21 cellular contexts compared by ENCODE assay signal in genomic region chr6:119297049-119297448, GRCh38.
"Had no signal": no experiment of that assay in that cellular context is flagged by ENCODE, and none has a peak within 500 bp of the region (broad histone marks: within the 10 kb centered on the region; RNA-seq: fewer than 3 reads in every experiment).

No MANE protein-coding gene starts in this region.

- ATAC-seq: activated T-cell treated with anti-CD3 and anti-CD28 coated beads, Interleukin-2, amount 50 U/mL, for 4 hours; activated T-helper 17 cell treated with anti-CD3 and anti-CD28 coated beads, Interleukin-2, amount 50 U/mL, for 72 hours; PC-3; SK-N-SH treated with all-trans-retinoic acid at 6 μM for 48 hours had no signal

- H3K27me3 ChIP-seq: SJSA1 had no signal

- H3K9ac ChIP-seq: KMS-11 had no signal

- H3K4me3 ChIP-seq: SJSA1 had no signal

- H3K4me2 ChIP-seq: KMS-11 had no signal

- H3K4me1 ChIP-seq: SJSA1 had no signal

- H3K9me3 ChIP-seq: SJSA1 had no signal

- DNase-seq: activated B cell treated with CpG ODN at 0.5 μM for 24 hours; activated CD4-positive, alpha-beta memory T cell treated with anti-CD3 and anti-CD28 coated beads for 36 hours; activated CD4-positive, alpha-beta T cell treated with anti-CD3 and anti-CD28 coated beads for 1 hour; activated CD4-positive, alpha-beta T cell treated with anti-CD3 and anti-CD28 coated beads, Interleukin-2, amount 10 ng/mL, durations not matched to agents 24 days and 14 days; activated CD8-positive, alpha-beta memory T cell treated with anti-CD3 and anti-CD28 coated beads for 24 hours; activated gamma-delta T cell; activated naive CD4-positive, alpha-beta T cell treated with anti-CD3 and anti-CD28 coated beads for 36 hours; activated naive CD8-positive, alpha-beta T cell treated with anti-CD3 and anti-CD28 coated beads for 36 hours; activated T-cell treated with anti-CD3 and anti-CD28 coated beads, Interleukin-2, amount 50 U/mL, for 4 hours; cerebellar nuclear complex; NCI-H1092; NCI-H1417; NCI-H1694; NCI-H2029 treated with DMSO at 0.1 percent for 48 hours; NCI-H510A treated with DMSO at 0.1 percent for 48 hours; PC-3; SHP77 had no signal

- H3K27ac ChIP-seq: KMS-11, SJSA1 had no signal

- H3K36me3 ChIP-seq: SJSA1 had no signal
